ENCODE assay signal across 8 cellular contexts in genomic region chr13:57629391-57629804, GRCh38.
DNase-seq lines count a peak whose midpoint lies in the region; ATAC-seq lines count a peak whose summit lies in the region.

No MANE protein-coding gene starts in this region.

- no peaks in the 10 kb centered on the region for H3K36me3 Mint-ChIP-seq in stimulated activated effector memory CD8-positive, alpha-beta T cell treated with anti-CD3 and anti-CD28 coated beads, Interleukin-12 subunit alpha, Interleukin-12 subunit beta, amount 100 ng/mL, for 72 hours

- H3K4me3 ChIP-seq in iPS-15b (ENCODE audit: low read depth, low read length), result peak overlapping the region; percentile 89

- no peak overlapping the region for H3K9ac ChIP-seq in iPS-15b (ENCODE audit: low read depth, low read length)

- H3K4me1 Mint-ChIP-seq in stimulated activated effector memory CD8-positive, alpha-beta T cell treated with anti-CD3 and anti-CD28 coated beads, Interleukin-12 subunit alpha, Interleukin-12 subunit beta, amount 100 ng/mL, for 72 hours, result peaks cover 32% of the 10 kb centered on the region

- peak; percentile 35 for ATAC-seq in stimulated activated effector memory CD8-positive, alpha-beta T cell treated with anti-CD3 and anti-CD28 coated beads, Interleukin-12 subunit alpha, Interleukin-12 subunit beta, amount 100 ng/mL, for 72 hours

- H3K9me3 Mint-ChIP-seq in stimulated activated effector memory CD8-positive, alpha-beta T cell treated with anti-CD3 and anti-CD28 coated beads, Interleukin-12 subunit alpha, Interleukin-12 subunit beta, amount 100 ng/mL, for 72 hours, result no peaks in the 10 kb centered on the region

- H3K9me3 ChIP-seq in iPS-15b (ENCODE audit: control insufficient read depth, insufficient read depth, low read length), result no peaks in the 10 kb centered on the region

- H3K27me3 ChIP-seq in iPS-15b (ENCODE audit: control insufficient read depth, insufficient read depth, low read length), result peaks cover 64% of the 10 kb centered on the region

- no peak overlapping the region for H3K27ac Mint-ChIP-seq in stimulated activated effector memory CD8-positive, alpha-beta T cell treated with anti-CD3 and anti-CD28 coated beads, Interleukin-12 subunit alpha, Interleukin-12 subunit beta, amount 100 ng/mL, for 72 hours

- DNase-seq in DMS 273 (lab: John Stamatoyannopoulos, UW; ENCODE audit: unreplicated experiment) (peak; percentile 24), DMS 273 treated with DMSO at 0.1 percent for 48 hours (lab: John Stamatoyannopoulos, UW) (no peak), amygdala (lab: John Stamatoyannopoulos, UW) (peak in 48 of 56 donors; percentile 4 to 86 (median 60)), glomerular visceral epithelial cell (ENCODE audit: extremely low spot score) (no peak), NCI-H1694 (lab: John Stamatoyannopoulos, UW) (no peak), AML-193 (lab: John Stamatoyannopoulos, UW) (no peak)
- DNase-seq in stimulated activated effector memory CD8-positive, alpha-beta T cell treated with anti-CD3 and anti-CD28 coated beads, Interleukin-12 subunit alpha, Interleukin-12 subunit beta, amount 100 ng/mL, for 72 hours (ENCODE audit: low spot score in 2 of 2), result no peak

- H3K36me3 ChIP-seq in iPS-15b (ENCODE audit: control insufficient read depth, insufficient read depth, low read length), result no peaks in the 10 kb centered on the region

- H3K4me1 ChIP-seq in iPS-15b (ENCODE audit: control insufficient read depth, insufficient read depth, low read length), result peaks cover 6% of the 10 kb centered on the region

- H3K4me3 Mint-ChIP-seq in stimulated activated effector memory CD8-positive, alpha-beta T cell treated with anti-CD3 and anti-CD28 coated beads, Interleukin-12 subunit alpha, Interleukin-12 subunit beta, amount 100 ng/mL, for 72 hours, result peak overlapping the region; percentile 71

Comparison
In these comparisons a context has a peak if more than half of its experiments do, and no peak if none do; other contexts are left out.
1. DNase-seq: peak in DMS 273 (single experiment) and amygdala (48 of 56); none in DMS 273 treated with DMSO at 0.1 percent for 48 hours (single experiment), stimulated activated effector memory CD8-positive, alpha-beta T cell treated with anti-CD3 and anti-CD28 coated beads, Interleukin-12 subunit alpha, Interleukin-12 subunit beta, amount 100 ng/mL, for 72 hours (0 of 2), glomerular visceral epithelial cell (single experiment), NCI-H1694 (single experiment) and AML-193 (0 of 2).